In genomic region chr12:51238510-51239334, GRCh38 we compare ENCODE assay signal across 8 cellular contexts. TPM values are rescaled to one million over a fixed set of nuclear protein-coding genes. Genes with fewer than 3 reads are reported as not detected.
DNase-seq lines count a peak whose midpoint lies in the region; TF ChIP-seq lines count a peak whose summit lies in the region.

Gene DAZAP2 (plus strand): TSS chr12:51238826. CDS start chr12:51238908, 82 bp downstream.

- TF ChIP-seq CTCF in GM20000 (IDR thresholded peaks at IDR 0.05; ENCODE audit: extremely low read depth, missing control alignments), result no peak

- H2BK120ac ChIP-seq in mesenchymal stem cell (ENCODE audit: low read depth, low read length), result peak within 1 kb of the TSS; percentile 98

- DNase-seq in COR-L47 (lab: John Stamatoyannopoulos, UW) (peak; percentile 94), GM20000 (ENCODE audit: low spot score) (peak; percentile 95), HT-29 (ENCODE audit: low spot score) (peak; percentile 95), mesenchymal stem cell (peak; percentile 96)
- DNase-seq in NK-92 treated with Interleukin-12 subunit alpha and Interleukin-12 subunit beta, amount 100 ng/mL, for 24 hours (lab: John Stamatoyannopoulos, UW), result peak; percentile 90
- DNase-seq in effector memory CD4-positive, alpha-beta T cell, result peak; percentile 91 to 95 (median 94)
- peak; percentile 87 for DNase-seq in stimulated activated CD8-positive, alpha-beta memory T cell treated with anti-CD3 and anti-CD28 coated beads, Interleukin-12 subunit alpha, Interleukin-12 subunit beta, amount 100 ng/mL, for 4 hours (ENCODE audit: low read depth)

- peak within 1 kb of the TSS; percentile 30 for H2BK15ac ChIP-seq in mesenchymal stem cell (ENCODE audit: low read depth, poor library complexity, severe bottlenecking)

- peak within 1 kb of the TSS; percentile 100 for H2AK5ac ChIP-seq in mesenchymal stem cell (ENCODE audit: low read length, severe bottlenecking)

- POLR2A ChIA-PET in activated CD8-positive, alpha-beta memory T cell treated with anti-CD3 and anti-CD28 coated beads for 36 hours (lab: Charles Lee), result interaction anchor here (0.8 to 3.9 kb wide), 4 partner anchors 9 to 155 kb away, joined by 3 to 38 read pairs (median 10); partner anchors contain the start of genes CSRNP2 and POU6F1

- H3K14ac ChIP-seq in mesenchymal stem cell (ENCODE audit: low read length in 2 of 2), result peak within 1 kb of the TSS in 1 of 2 experiments; percentile 98

- H3K4me2 ChIP-seq in mesenchymal stem cell (ENCODE audit: low read length, poor library complexity, severe bottlenecking), result peak within 1 kb of the TSS; percentile 93

- peak within 1 kb of the TSS; percentile 100 for H4K91ac ChIP-seq in mesenchymal stem cell (ENCODE audit: low read length)

- peak within 1 kb of the TSS; percentile 93 for H2AFZ ChIP-seq in mesenchymal stem cell (ENCODE audit: low read depth, low read length)

- H3K4ac ChIP-seq in mesenchymal stem cell (ENCODE audit: low read depth in 1 of 2, low read length in 2 of 2), result peak within 1 kb of the TSS; percentile 100

- H3K23ac ChIP-seq in mesenchymal stem cell (ENCODE audit: low read length in 2 of 2), result peak within 1 kb of the TSS; percentile 81 to 99

- peaks cover 32% of the 10 kb centered on the region for H3K36me3 ChIP-seq in effector memory CD4-positive, alpha-beta T cell (ENCODE audit: control insufficient read depth, insufficient read depth, low read length)
- H3K36me3 ChIP-seq in mesenchymal stem cell (ENCODE audit: control insufficient read depth in 1 of 2, insufficient read depth in 2 of 2, low read depth in 1 of 2, low read length in 2 of 2), result peaks cover 12 to 36% of the 10 kb centered on the region in 2 experiments

- H3K27ac ChIP-seq in effector memory CD4-positive, alpha-beta T cell (ENCODE audit: insufficient read depth, low read length, poor library complexity, severe bottlenecking), result peak within 1 kb of the TSS; percentile 100
- H3K27ac ChIP-seq in mesenchymal stem cell (ENCODE audit: low read length, poor library complexity, severe bottlenecking), result peak within 1 kb of the TSS; percentile 100

- peak within 1 kb of the TSS; percentile 100 for H3K9ac ChIP-seq in mesenchymal stem cell (ENCODE audit: low read length)

- no peaks in the 10 kb centered on the region for H3K27me3 ChIP-seq in effector memory CD4-positive, alpha-beta T cell (replicated peaks; ENCODE audit: control insufficient read depth, insufficient read depth, low read length, poor library complexity, severe bottlenecking)
- no peaks in the 10 kb centered on the region for H3K27me3 ChIP-seq in mesenchymal stem cell (ENCODE audit: control insufficient read depth in 1 of 2, insufficient read depth in 1 of 2, low read length in 2 of 2)

- H4K8ac ChIP-seq in mesenchymal stem cell (ENCODE audit: low read length), result peak within 1 kb of the TSS; percentile 100

- CTCF ChIA-PET in activated CD8-positive, alpha-beta memory T cell treated with anti-CD3 and anti-CD28 coated beads for 36 hours (lab: Charles Lee), result interaction anchor here (0.6 to 1.4 kb wide), 4 partner anchors 14 to 161 kb away, joined by 4 to 7 read pairs (median 6); partner anchors contain the start of gene POU6F1

- peaks cover 16% of the 10 kb centered on the region for H3K79me1 ChIP-seq in mesenchymal stem cell (replicated peaks; ENCODE audit: low read length, poor library complexity, severe bottlenecking)

- H2BK5ac ChIP-seq in mesenchymal stem cell (ENCODE audit: low read depth, low read length, poor library complexity, severe bottlenecking), result peak within 1 kb of the TSS; percentile 99

- H3K9me3 ChIP-seq in effector memory CD4-positive, alpha-beta T cell (ENCODE audit: control insufficient read depth, low read length), result no peaks in the 10 kb centered on the region
- H3K9me3 ChIP-seq in mesenchymal stem cell (ENCODE audit: control insufficient read depth, low read length), result no peaks in the 10 kb centered on the region

- peak within 1 kb of the TSS; percentile 99 to 100 for H3K18ac ChIP-seq in mesenchymal stem cell (ENCODE audit: low read depth in 1 of 2, low read length in 2 of 2)

- H2BK12ac ChIP-seq in mesenchymal stem cell (ENCODE audit: low read length in 2 of 2), result peak within 1 kb of the TSS; percentile 72 to 73

- under 1% methylated on average over 67 of the region's 70 CpGs for WGBS in mesenchymal stem cell

- H3K4me3 ChIP-seq in effector memory CD4-positive, alpha-beta T cell (ENCODE audit: insufficient read depth, low read depth, low read length, poor library complexity, severe bottlenecking), result peak within 1 kb of the TSS; percentile 93
- peak within 1 kb of the TSS; percentile 99 for H3K4me3 ChIP-seq in mesenchymal stem cell (ENCODE audit: insufficient read depth in 1 of 2, low read depth in 1 of 2, low read length in 2 of 2)

- H3K4me1 ChIP-seq in effector memory CD4-positive, alpha-beta T cell (ENCODE audit: control insufficient read depth, insufficient read depth, low read length, poor library complexity, severe bottlenecking), result peaks cover 16% of the 10 kb centered on the region
- H3K4me1 ChIP-seq in mesenchymal stem cell (ENCODE audit: control insufficient read depth, insufficient read depth, low read depth, low read length), result peaks cover 12% of the 10 kb centered on the region

RNA-seq across cellular contexts. Expression of gene DAZAP2, which starts in this region (rescaled TPM):
- total RNA-seq in HT-29 (2014; rRNA removed; shearing (Covaris generic)), result 174 and 187 TPM in 2 replicates
- total RNA-seq in activated CD8-positive, alpha-beta memory T cell treated with anti-CD3 and anti-CD28 coated beads for 36 hours, result 10 to 100 TPM; 84.6 to 88.0 TPM
- 352 TPM for polyA plus RNA-seq in mesenchymal stem cell (2013, experiment 1 of 2)
- polyA plus RNA-seq in mesenchymal stem cell (2013, experiment 2 of 2), result 292 TPM

Comparison
In these comparisons a context has a peak if more than half of its experiments do, and no peak if none do; other contexts are left out.
1. Peak in every context shown above with its lines: DNase-seq, H3K4me3 ChIP-seq and H3K27ac ChIP-seq.